ENCODE assay signal across 1 cellular context in genomic region chr2:108533832-108534576, GRCh38.
TF ChIP-seq lines count a peak whose summit lies in the region.

Gene LIMS1 (plus strand): TSS chr2:108534470. CDS start chr2:108534563, 93 bp downstream.

TF ChIP-seq in HepG2, 621 proteins besides CTCF, POLR2A, EP300 and RAD21 (continued from another document and continues in another):
- TF ChIP-seq ZNF790 (CRISPR knock-in tag; IDR thresholded peaks at IDR 0.05; ENCODE audit: borderline replicate concordance) (peak; percentile 56; the same call in 1 of the 2 replicates), KDM4B (CRISPR knock-in tag; IDR thresholded peaks at IDR 0.05) (peak; percentile 94; the same call in 1 of the 2 replicates), ZFY (CRISPR knock-in tag; IDR thresholded peaks at IDR 0.05) (peak; percentile 99), ETV5 (CRISPR knock-in tag; IDR thresholded peaks at IDR 0.05; ENCODE audit: borderline replicate concordance) (peak; percentile 78; the same call in 1 of the 2 replicates), RXRB (CRISPR knock-in tag; IDR thresholded peaks at IDR 0.05; ENCODE audit: borderline replicate concordance) (peak; percentile 61), HHEX (CRISPR knock-in tag; IDR thresholded peaks at IDR 0.05) (no peak), ZNF280B (CRISPR knock-in tag; IDR thresholded peaks at IDR 0.05; ENCODE audit: borderline replicate concordance) (peak; percentile 79; the same call in 1 of the 2 replicates), CERS6 (CRISPR knock-in tag; IDR thresholded peaks at IDR 0.05) (peak; percentile 58; the same call in 1 of the 2 replicates), RBFOX2 (IDR thresholded peaks at IDR 0.05; ENCODE audit: low read depth, low read length) (peak; percentile 99), ZNF232 (CRISPR knock-in tag; IDR thresholded peaks at IDR 0.05; ENCODE audit: borderline replicate concordance) (peak; percentile 87; the same call in 1 of the 2 replicates), ATF3 (CRISPR knock-in tag; IDR thresholded peaks at IDR 0.05) (peak; percentile 67), ZNF574 (CRISPR knock-in tag; IDR thresholded peaks at IDR 0.05) (peak; percentile 84), FOXC1 (CRISPR knock-in tag; IDR thresholded peaks at IDR 0.05; ENCODE audit: borderline replicate concordance) (peak; percentile 94), NR0B2 (CRISPR knock-in tag; IDR thresholded peaks at IDR 0.05) (peak; percentile 87; the same call in 1 of the 2 replicates), POLR2G (IDR thresholded peaks at IDR 0.05; ENCODE audit: low read depth, low read length) (peak; percentile 98), ELK4 (CRISPR knock-in tag; IDR thresholded peaks at IDR 0.05; ENCODE audit: borderline replicate concordance) (no peak), SOX5 (CRISPR knock-in tag; IDR thresholded peaks at IDR 0.05; ENCODE audit: borderline replicate concordance) (peak; percentile 40; the same call in 1 of the 2 replicates), ZBTB7A (CRISPR knock-in tag; IDR thresholded peaks at IDR 0.05) (peak; percentile 91), ZNF605 (CRISPR knock-in tag; IDR thresholded peaks at IDR 0.05) (peak; percentile 93; the same call in 1 of the 2 replicates), ZFP41 (CRISPR knock-in tag; IDR thresholded peaks at IDR 0.05; ENCODE audit: borderline replicate concordance) (peak; percentile 95; the same call in 1 of the 2 replicates), HOXA5 (CRISPR knock-in tag; IDR thresholded peaks at IDR 0.05) (peak; percentile 76; the same call in 1 of the 2 replicates), U2AF1 (optimal IDR thresholded peaks at IDR 0.05; ENCODE audit: low read depth, low read length) (no peak), KLF6 (CRISPR knock-in tag; IDR thresholded peaks at IDR 0.05) (peak; percentile 95), CBX5 (CRISPR knock-in tag; IDR thresholded peaks at IDR 0.05; ENCODE audit: borderline replicate concordance) (peak; percentile 68; the same call in 1 of the 2 replicates), THRA (CRISPR knock-in tag; IDR thresholded peaks at IDR 0.05; ENCODE audit: borderline replicate concordance) (peak; percentile 59; the same call in 1 of the 2 replicates), ZBTB20 (CRISPR knock-in tag; IDR thresholded peaks at IDR 0.05; ENCODE audit: borderline replicate concordance, low read depth) (peak; percentile 90; the same call in 1 of the 2 replicates), EHMT2 (IDR thresholded peaks at IDR 0.05; ENCODE audit: borderline replicate concordance, low read depth, low read length) (no peak), ZNF383 (CRISPR knock-in tag; IDR thresholded peaks at IDR 0.05; ENCODE audit: borderline replicate concordance) (no peak), ZHX1 (CRISPR knock-in tag; IDR thresholded peaks at IDR 0.05; ENCODE audit: low read depth) (no peak; the same call in 1 of the 2 replicates), ARNTL (CRISPR knock-in tag; IDR thresholded peaks at IDR 0.05) (peak; percentile 67; the same call in 1 of the 2 replicates), ZBTB40 (IDR thresholded peaks at IDR 0.05) (no peak), ZBTB40 (CRISPR knock-in tag; IDR thresholded peaks at IDR 0.05) (peak; percentile 52; the same call in 1 of the 2 replicates)
